ENCODE assay signal across 20 cellular contexts in the genomic region with DNA sequence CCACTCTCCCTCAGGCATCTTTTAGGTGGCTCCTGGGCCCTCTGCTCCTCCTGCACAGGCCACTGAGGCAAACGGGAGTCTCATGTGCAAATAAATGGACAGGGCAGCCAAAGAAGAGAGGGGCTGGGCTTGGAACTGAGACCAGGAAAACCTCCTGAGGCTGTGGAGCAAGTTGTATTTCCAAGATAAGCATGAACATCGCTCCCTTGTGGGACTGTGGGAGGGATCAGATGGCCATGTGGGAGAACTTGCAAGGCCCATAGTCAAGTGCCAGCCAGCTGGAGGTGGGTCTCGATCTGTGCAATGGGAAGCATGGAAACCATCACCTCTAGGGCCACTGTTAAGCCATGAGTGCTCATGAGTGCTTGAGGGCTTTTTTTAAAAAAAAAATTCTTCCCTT.
"Had no signal": no experiment of that assay in that cellular context is flagged by ENCODE, and none has a peak within 500 bp of the region (broad histone marks: within the 10 kb centered on the region; RNA-seq: fewer than 3 reads in every experiment).

No MANE protein-coding gene starts in this region.

- H3K36me3 ChIP-seq: esophagus muscularis mucosa, gastroesophageal sphincter, neutrophil, tibial nerve had no signal

- H3K4me3 ChIP-seq: esophagus muscularis mucosa, gastroesophageal sphincter, testis, tibial nerve had no signal

- H3K27ac ChIP-seq: epithelial cell of prostate, esophagus muscularis mucosa, gastroesophageal sphincter, neutrophil, testis, tibial nerve had no signal

- DNase-seq: effector memory CD8-positive, alpha-beta T cell; foreskin fibroblast; glutamatergic neuron; kidney; left cardiac atrium; mesendoderm; naive thymus-derived CD4-positive, alpha-beta T cell; nephron progenitor cell; right cardiac atrium; small intestine; stimulated activated CD4-positive, alpha-beta T cell treated with anti-CD3 and anti-CD28 coated beads, Interleukin-12 subunit alpha, Interleukin-12 subunit beta, amount 100 ng/mL, for 4 hours; stimulated activated CD8-positive, alpha-beta memory T cell treated with anti-CD3 and anti-CD28 coated beads, Interleukin-4, amount 100 ng/mL, for 48 hours; testis had no signal

- ATAC-seq: effector memory CD8-positive, alpha-beta T cell; gastroesophageal sphincter; naive thymus-derived CD4-positive, alpha-beta T cell; right cardiac atrium; stimulated activated memory B cell treated with anti-CD40 and anti-IgM and Interleukin-4, amounts not matched to agents 10 μg/mL and 1 μg/mL and 100 μg/mL, for 72 hours had no signal

- FAIRE-seq: colon, kidney, small intestine had no signal

- H3K27me3 ChIP-seq: esophagus muscularis mucosa, gastroesophageal sphincter, neutrophil, testis, tibial nerve had no signal

- H3K9me3 ChIP-seq: esophagus muscularis mucosa, gastroesophageal sphincter, neutrophil, testis, tibial nerve had no signal
